Comparison of ENCODE assay signal across 1 cellular context in the genomic region with DNA sequence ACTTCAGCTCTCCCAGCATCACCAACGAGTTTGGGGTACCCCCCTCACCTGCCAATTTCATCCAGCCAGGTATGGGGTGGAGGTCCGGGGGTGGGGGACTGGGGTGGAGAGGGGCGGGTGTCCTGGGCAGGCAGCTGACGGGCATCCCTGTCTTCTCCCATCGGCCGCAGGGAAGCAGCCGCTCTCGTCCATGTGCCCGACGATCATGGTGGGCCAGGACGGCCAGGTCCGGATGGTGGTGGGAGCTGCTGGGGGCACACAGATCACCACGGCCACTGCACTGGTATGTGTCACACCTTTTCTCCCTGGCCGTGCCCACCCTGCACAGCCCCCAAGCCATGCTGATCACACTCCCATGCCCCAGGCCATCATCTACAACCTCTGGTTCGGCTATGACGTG. TPM values are rescaled to one million over a fixed set of nuclear protein-coding genes. Genes with fewer than 3 reads are reported as not detected.
"Had no signal": no experiment of that assay in that cellular context is flagged by ENCODE, and none has a peak within 500 bp of the region (broad histone marks: within the 10 kb centered on the region; RNA-seq: fewer than 3 reads in every experiment).

No MANE protein-coding gene starts in this region.

RNA-seq across cellular contexts. Expression of gene LRRC75B, which starts 35.0 kb away (rescaled TPM):
- total RNA-seq: OCI-LY7 had no signal
